19 cellular contexts compared by ENCODE assay signal in the genomic region with DNA sequence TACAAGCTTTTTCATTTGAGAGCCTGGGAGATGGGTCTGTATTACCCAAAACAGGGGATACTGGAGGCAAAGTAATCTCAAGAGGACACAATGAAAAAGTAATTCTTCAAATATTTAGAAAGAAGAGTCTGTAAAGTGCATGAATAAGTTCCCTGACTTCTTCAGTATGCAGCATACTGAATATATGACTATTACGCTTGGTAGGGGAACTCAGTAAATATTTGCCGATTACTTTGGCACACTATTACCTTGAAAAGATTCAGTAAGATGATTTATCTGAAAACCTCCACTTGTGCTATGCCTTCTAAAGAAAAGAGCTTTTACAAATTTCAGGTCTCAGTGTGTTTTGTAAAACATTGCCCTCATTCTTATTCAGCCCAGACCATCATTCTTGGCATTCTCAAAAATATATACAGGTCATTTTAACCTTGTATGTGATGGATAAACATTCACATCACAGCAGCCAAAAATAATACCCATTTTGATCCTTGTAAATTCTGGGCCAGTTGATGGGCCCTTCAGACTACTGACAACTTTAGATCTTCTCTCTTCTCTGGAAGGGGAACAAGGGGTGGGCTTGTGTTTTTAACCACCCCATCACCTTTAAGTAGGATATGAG.
DNase-seq lines count a peak whose midpoint lies in the region; ATAC-seq, FAIRE-seq and TF ChIP-seq lines count a peak whose summit lies in the region.
"Had no signal": no experiment of that assay in that cellular context is flagged by ENCODE, and none has a peak within 500 bp of the region (broad histone marks: within the 10 kb centered on the region; RNA-seq: fewer than 3 reads in every experiment).

No MANE protein-coding gene starts in this region.

- H3K9me3 ChIP-seq in adipocyte (ENCODE audit: control insufficient read depth, low read length) (peaks cover 6% of the 10 kb centered on the region), left lung (peaks cover 0 to 8% of the 10 kb centered on the region in 2 donors), tibial artery (no peaks in the 10 kb centered on the region), SK-N-SH (no peaks in the 10 kb centered on the region)
- H3K9me3 ChIP-seq: HAP-1 had no signal

- H3K4me1 ChIP-seq in adipocyte (ENCODE audit: control insufficient read depth, insufficient read depth, low read length): peaks cover 3% of the 10 kb centered on the region
- H3K4me1 ChIP-seq in left lung: peaks cover 0 to 3% of the 10 kb centered on the region in 2 donors
- H3K4me1 ChIP-seq in tibial artery: peaks cover 0 to 46% (median 6%) of the 10 kb centered on the region in 4 donors
- peaks cover 0 to 9% of the 10 kb centered on the region in 2 experiments; a peak in 1 of 4 replicates for H3K4me1 ChIP-seq in SK-N-SH (ENCODE audit: control insufficient read depth in 1 of 2, insufficient read depth in 2 of 2, low read depth in 1 of 2, low read length in 1 of 2)
- H3K4me1 ChIP-seq: HAP-1 had no signal

- H3K4me2 ChIP-seq in SK-N-SH: no peak overlapping the region

- H3K36me3 ChIP-seq in adipocyte (ENCODE audit: control insufficient read depth, insufficient read depth, low read length, severe bottlenecking) (no peaks in the 10 kb centered on the region), left lung (no peaks in the 10 kb centered on the region), tibial artery (no peaks in the 10 kb centered on the region), SK-N-SH (replicated peaks in 1 of 2; ENCODE audit: control insufficient read depth in 1 of 2, insufficient read depth in 2 of 2, low read length in 1 of 2) (no peaks in the 10 kb centered on the region)
- H3K36me3 ChIP-seq: HAP-1 had no signal

- no peaks in the 10 kb centered on the region for H3K79me2 ChIP-seq in SK-N-SH (ENCODE audit: insufficient read depth)

- TF ChIP-seq RAD21 in SK-N-SH (IDR thresholded peaks at IDR 0.05; ENCODE audit: low read length): no peak

- FAIRE-seq in GM18507 (lab: Jason Lieb, UNC): peak; percentile 15
- FAIRE-seq: A204.1, D721Med, G401.6, GM12891, H1 had no signal

- no peak overlapping the region for H2AFZ ChIP-seq in SK-N-SH (ENCODE audit: low read depth)

- no peak for TF ChIP-seq EP300 in SK-N-SH (IDR thresholded peaks at IDR 0.05; ENCODE audit: borderline replicate concordance in 1 of 2, low read depth in 1 of 2, low read length in 1 of 2)

- no peak overlapping the region for H3K27ac ChIP-seq in left lung
- peak overlapping the region; percentile 42 to 64 for H3K27ac ChIP-seq in tibial artery
- H3K27ac ChIP-seq in SK-N-SH (ENCODE audit: low read depth in 2 of 2, low read length in 1 of 2): no peak overlapping the region
- H3K27ac ChIP-seq: HL-60 had no signal

- TF ChIP-seq CTCF in left lung (IDR thresholded peaks at IDR 0.05) (no peak), tibial artery (IDR thresholded peaks at IDR 0.05) (no peak), SK-N-SH (IDR thresholded peaks at IDR 0.05) (no peak)

- no peaks in the 10 kb centered on the region for H4K20me1 ChIP-seq in SK-N-SH (ENCODE audit: insufficient read depth)

- H3F3A ChIP-seq in SK-N-SH (replicated peaks; ENCODE audit: insufficient read depth): no peaks in the 10 kb centered on the region

- H3K9ac ChIP-seq in adipocyte (ENCODE audit: low read length) (no peak overlapping the region), SK-N-SH (no peak overlapping the region)

- H3K4me3 ChIP-seq in adipocyte (ENCODE audit: low read length) (no peak overlapping the region), left lung (no peak overlapping the region), tibial artery (no peak overlapping the region), SK-N-SH (ENCODE audit: low read depth in 2 of 2, low read length in 1 of 2) (no peak overlapping the region)
- H3K4me3 ChIP-seq: HAP-1 had no signal

- DNase-seq in GM18507 (ENCODE audit: extremely low spot score, insufficient read length, low read depth): no peak
- DNase-seq in adipocyte (ENCODE audit: low read depth): peak; percentile 21
- no peak for DNase-seq in left lung
- DNase-seq in tibial artery: no peak
- no peak for DNase-seq in SK-N-SH
- DNase-seq in AG20443 (ENCODE audit: low spot score): no peak
- DNase-seq: CD8-positive, alpha-beta T cell; COR-L47; DMS153; DMS79 treated with DMSO at 0.1 percent for 48 hours; EL had no signal

- POLR2A ChIA-PET in SK-N-SH (lab: Yijun Ruan, JAX): no interaction called here

- no peaks in the 10 kb centered on the region for H3K27me3 ChIP-seq in adipocyte (replicated peaks; ENCODE audit: control insufficient read depth, insufficient read depth, low read length)
- H3K27me3 ChIP-seq in left lung: no peaks in the 10 kb centered on the region
- H3K27me3 ChIP-seq in tibial artery: no peaks in the 10 kb centered on the region
- H3K27me3 ChIP-seq in SK-N-SH (ENCODE audit: insufficient read depth): no peaks in the 10 kb centered on the region

- ATAC-seq in left lung: peak; percentile 61
- no peak for ATAC-seq in GM21447 (IDR thresholded peaks at IDR 0.05; ENCODE audit: unreplicated experiment)
- ATAC-seq: CD8-positive, alpha-beta T cell had no signal

- intact Hi-C loops in left lung (cut with DNase I) (no loop called here), tibial artery (cut with DNase I; ENCODE audit: low total_unique reads) (no loop called here)

- no peaks in the 10 kb centered on the region for H3K9me2 ChIP-seq in SK-N-SH

- CTCF ChIA-PET in SK-N-SH (lab: Yijun Ruan, JAX): no interaction called here

- WGBS in SK-N-SH (ENCODE audit: low lambda C conversion rate): 76% methylated on average over 2 of the region's 2 CpGs

TF ChIP-seq in SK-N-SH, 30 proteins besides CTCF, POLR2A, EP300 and RAD21:
- no peak for TF ChIP-seq TAF1 (IDR thresholded peaks at IDR 0.05; ENCODE audit: borderline replicate concordance, low read depth, low read length)
- TF ChIP-seq NRF1 (IDR thresholded peaks at IDR 0.05; ENCODE audit: low read depth, low read length): no peak
- TF ChIP-seq EZH2phosphoT487 (IDR thresholded peaks at IDR 0.05; ENCODE audit: borderline replicate concordance, low read depth): no peak
- TF ChIP-seq, protein P1, sequence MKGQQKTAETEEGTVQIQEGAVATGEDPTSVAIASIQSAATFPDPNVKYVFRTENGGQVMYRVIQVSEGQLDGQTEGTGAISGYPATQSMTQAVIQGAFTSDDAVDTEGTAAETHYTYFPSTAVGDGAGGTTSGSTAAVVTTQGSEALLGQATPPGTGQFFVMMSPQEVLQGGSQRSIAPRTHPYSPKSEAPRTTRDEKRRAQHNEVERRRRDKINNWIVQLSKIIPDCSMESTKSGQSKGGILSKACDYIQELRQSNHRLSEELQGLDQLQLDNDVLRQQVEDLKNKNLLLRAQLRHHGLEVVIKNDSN (IDR thresholded peaks at IDR 0.05; ENCODE audit: borderline replicate concordance, low read depth): no peak
- TF ChIP-seq GATA2 (CRISPR knock-in tag; IDR thresholded peaks at IDR 0.05): no peak
- TF ChIP-seq NFIC (IDR thresholded peaks at IDR 0.05; ENCODE audit: borderline replicate concordance): no peak
- TF ChIP-seq, protein P2, sequence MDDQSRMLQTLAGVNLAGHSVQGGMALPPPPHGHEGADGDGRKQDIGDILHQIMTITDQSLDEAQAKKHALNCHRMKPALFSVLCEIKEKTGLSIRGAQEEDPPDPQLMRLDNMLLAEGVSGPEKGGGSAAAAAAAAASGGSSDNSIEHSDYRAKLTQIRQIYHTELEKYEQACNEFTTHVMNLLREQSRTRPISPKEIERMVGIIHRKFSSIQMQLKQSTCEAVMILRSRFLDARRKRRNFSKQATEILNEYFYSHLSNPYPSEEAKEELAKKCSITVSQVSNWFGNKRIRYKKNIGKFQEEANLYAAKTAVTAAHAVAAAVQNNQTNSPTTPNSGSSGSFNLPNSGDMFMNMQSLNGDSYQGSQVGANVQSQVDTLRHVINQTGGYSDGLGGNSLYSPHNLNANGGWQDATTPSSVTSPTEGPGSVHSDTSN (IDR thresholded peaks at IDR 0.05): no peak
- no peak for TF ChIP-seq FOXM1 (IDR thresholded peaks at IDR 0.05; ENCODE audit: low read depth)
- no peak for TF ChIP-seq POLR2AphosphoS5 (IDR thresholded peaks at IDR 0.05; ENCODE audit: low read depth, low read length)
- no peak for TF ChIP-seq RCOR1 (IDR thresholded peaks at IDR 0.05; ENCODE audit: low read length)

Comparison
In these comparisons a context has a peak if more than half of its experiments do, and no peak if none do; other contexts are left out.
1. H3K27ac ChIP-seq: peak in tibial artery (2 of 2); none in left lung (0 of 2) and SK-N-SH (0 of 2).